In genomic region chr15:93201940-93202339, GRCh38 we compare ENCODE assay signal across 16 cellular contexts.
A peak's percentile ranks its signal among the peaks of the same experiment; 100 is the strongest.
DNase-seq lines count a peak whose midpoint lies in the region; ATAC-seq and TF ChIP-seq lines count a peak whose summit lies in the region.
"Had no signal": no experiment of that assay in that cellular context is flagged by ENCODE, and none has a peak within 500 bp of the region (broad histone marks: within the 10 kb centered on the region; RNA-seq: fewer than 3 reads in every experiment).

No MANE protein-coding gene starts in this region.

- intact Hi-C loops in left cardiac atrium (cut with DNase I) (no loop called here), esophagus muscularis mucosa (cut with DNase I) (no loop called here), sciatic nerve (cut with DNase I) (no loop called here), mucosa of descending colon (cut with DNase I, micrococcal nuclease) (no loop called here)

- no peaks in the 10 kb centered on the region for H3K27me3 ChIP-seq in right atrium auricular region
- no peaks in the 10 kb centered on the region for H3K27me3 ChIP-seq in esophagus muscularis mucosa
- H3K27me3 ChIP-seq: BLaER1 treated with 17β-estradiol and CSF1 and Interleukin-3, amounts not matched to agents 10 nM and 100 nM had no signal

- H3K4me3 ChIP-seq in right atrium auricular region = no peak overlapping the region
- no peak overlapping the region for H3K4me3 ChIP-seq in esophagus muscularis mucosa
- no peak overlapping the region for H3K4me3 ChIP-seq in mucosa of descending colon
- H3K4me3 ChIP-seq: BLaER1 treated with 17β-estradiol and CSF1 and Interleukin-3, amounts not matched to agents 10 nM and 100 nM; GM23338 had no signal

- H3K4me1 ChIP-seq in right atrium auricular region (peaks cover 0 to 6% of the 10 kb centered on the region in 2 donors), esophagus muscularis mucosa (no peaks in the 10 kb centered on the region), mucosa of descending colon (ENCODE audit: low read depth) (no peaks in the 10 kb centered on the region)

- no peak for DNase-seq in left cardiac atrium
- no peak for DNase-seq in right atrium auricular region (ENCODE audit: low spot score)
- DNase-seq in esophagus muscularis mucosa (ENCODE audit: extremely low spot score) = peak; percentile 26
- no peak for DNase-seq in sciatic nerve (ENCODE audit: low spot score)
- DNase-seq in mucosa of descending colon = no peak
- DNase-seq in activated naive CD4-positive, alpha-beta T cell (lab: John Stamatoyannopoulos, UW) = no peak
- DNase-seq: Calu3; CD8-positive, alpha-beta T cell; DMS79 treated with DMSO at 0.1 percent for 48 hours; GF-D8; H7; HFFc6 had no signal

- TF ChIP-seq CTCF in right atrium auricular region (IDR thresholded peaks at IDR 0.05) (no peak), esophagus muscularis mucosa (IDR thresholded peaks at IDR 0.05) (no peak), mucosa of descending colon (IDR thresholded peaks at IDR 0.05) (no peak)

- TF ChIP-seq EP300 in esophagus muscularis mucosa (IDR thresholded peaks at IDR 0.05) = no peak

- H3K36me3 ChIP-seq in right atrium auricular region (no peaks in the 10 kb centered on the region), esophagus muscularis mucosa (no peaks in the 10 kb centered on the region), mucosa of descending colon (ENCODE audit: low read depth) (no peaks in the 10 kb centered on the region)
- H3K36me3 ChIP-seq: BLaER1 treated with 17β-estradiol and CSF1 and Interleukin-3, amounts not matched to agents 10 nM and 100 nM had no signal

- 86% methylated on average over 4 of the region's 4 CpGs for WGBS in esophagus muscularis mucosa

- H3K27ac ChIP-seq in right atrium auricular region = no peak overlapping the region
- no peak overlapping the region for H3K27ac ChIP-seq in esophagus muscularis mucosa (replicated peaks in 1 of 4)
- H3K27ac ChIP-seq: BLaER1 treated with 17β-estradiol and CSF1 and Interleukin-3, amounts not matched to agents 10 nM and 100 nM; HL-60 had no signal

- ATAC-seq in left cardiac atrium (peak; percentile 56 to 65), sciatic nerve (peak; percentile 49), mucosa of descending colon (no peak)
- ATAC-seq: CD8-positive, alpha-beta T cell; GM23338; HCT116 had no signal

- no peak for TF ChIP-seq POLR2A in esophagus muscularis mucosa (IDR thresholded peaks at IDR 0.05; ENCODE audit: low read depth)

- H3K9me3 ChIP-seq in right atrium auricular region (peaks cover 7 to 22% of the 10 kb centered on the region in 2 donors), esophagus muscularis mucosa (peaks cover 0 to 11% (median 9%) of the 10 kb centered on the region in 4 donors), mucosa of descending colon (no peaks in the 10 kb centered on the region)
